21 cellular contexts compared by ENCODE assay signal in genomic region chr9:19497276-19497675, GRCh38.
"Had no signal": no experiment of that assay in that cellular context is flagged by ENCODE, and none has a peak within 500 bp of the region (broad histone marks: within the 10 kb centered on the region; RNA-seq: fewer than 3 reads in every experiment).

No MANE protein-coding gene starts in this region.

- H3K9ac ChIP-seq: neural progenitor cell, parathyroid adenoma had no signal

- H3K4me3 ChIP-seq: cardiac muscle cell, gastroesophageal sphincter, heart left ventricle, hepatocyte, lower lobe of right lung, neural progenitor cell, prostate gland, right atrium auricular region, testis, tibial artery had no signal

- H3K27ac ChIP-seq: cardiac muscle cell, foreskin keratinocyte, gastroesophageal sphincter, hepatocyte, lower lobe of right lung, neural progenitor cell, parathyroid adenoma, prostate gland, right atrium auricular region, testis, tibial artery had no signal

- H3K4me2 ChIP-seq: hepatocyte, neural progenitor cell had no signal

- H3K36me3 ChIP-seq: cardiac muscle cell, gastroesophageal sphincter, heart left ventricle, lower lobe of right lung, neural progenitor cell, prostate gland, right atrium auricular region, tibial artery had no signal

- DNase-seq: cortex of kidney; heart left ventricle; left cardiac atrium; left ventricle myocardium superior; lower lobe of right lung; natural killer cell; stimulated activated CD4-positive, alpha-beta T cell treated with anti-CD3 and anti-CD28 coated beads, Interleukin-15, amount 100 ng/mL, for 24 hours; stimulated activated CD4-positive, alpha-beta T cell treated with anti-CD3 and anti-CD28 coated beads, Interleukin-2, amount 100 ng/mL, for 48 hours; stimulated activated CD8-positive, alpha-beta memory T cell treated with anti-CD3 and anti-CD28 coated beads, Interleukin-4, amount 100 ng/mL, for 48 hours; stimulated activated naive CD4-positive, alpha-beta T cell; stimulated activated naive CD8-positive, alpha-beta T cell treated with anti-CD3 and anti-CD28 coated beads, Interleukin-15, amount 100 ng/mL, for 72 hours; testis; tibial artery had no signal

- H3K79me2 ChIP-seq: hepatocyte, parathyroid adenoma had no signal

- H3K9me3 ChIP-seq: gastroesophageal sphincter, prostate gland, right atrium auricular region, testis had no signal

- H3K27me3 ChIP-seq: cardiac muscle cell, heart left ventricle, hepatocyte, neural progenitor cell, right atrium auricular region, testis, tibial artery had no signal

- H2AFZ ChIP-seq: hepatocyte, neural progenitor cell, parathyroid adenoma had no signal
